In the genomic region with DNA sequence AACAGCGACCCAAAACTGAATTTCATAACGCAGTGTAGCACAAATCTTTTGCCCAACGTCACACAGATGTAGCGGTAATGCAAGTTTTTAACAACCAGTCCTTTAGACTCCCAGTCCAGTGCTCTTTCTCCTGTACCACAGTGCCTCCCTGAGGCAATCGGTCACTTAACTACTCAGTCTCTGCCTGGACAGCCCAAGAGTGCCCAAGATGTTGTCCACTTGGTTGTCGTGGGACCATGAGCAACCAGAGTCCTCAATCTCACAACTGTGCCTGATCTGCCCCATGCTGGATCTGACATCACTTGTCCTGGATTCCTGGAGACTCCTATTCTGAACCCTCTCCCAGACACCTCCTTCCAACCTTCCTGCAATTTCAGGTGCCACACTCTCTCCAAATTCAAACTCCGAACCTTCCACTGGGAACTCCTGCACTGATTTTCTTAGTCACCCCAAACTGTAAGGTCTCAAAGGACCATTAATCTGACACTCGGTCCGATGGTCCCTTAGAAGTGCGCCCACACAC, we compare ENCODE assay signal across 8 cellular contexts. TPM values are rescaled to one million over a fixed set of nuclear protein-coding genes. Genes with fewer than 3 reads are reported as not detected.
A peak's percentile ranks its signal among the peaks of the same experiment; 100 is the strongest.
DNase-seq lines count a peak whose midpoint lies in the region; ATAC-seq lines count a peak whose summit lies in the region.

No MANE protein-coding gene starts in this region.

- peak overlapping the region; percentile 93 for H3K27ac Mint-ChIP-seq in activated CD4-positive, alpha-beta memory T cell treated with anti-CD3 and anti-CD28 coated beads for 36 hours

- H3K9me3 Mint-ChIP-seq in activated CD4-positive, alpha-beta memory T cell treated with anti-CD3 and anti-CD28 coated beads for 36 hours = no peaks in the 10 kb centered on the region

- H3K27me3 Mint-ChIP-seq in activated CD4-positive, alpha-beta memory T cell treated with anti-CD3 and anti-CD28 coated beads for 36 hours = no peaks in the 10 kb centered on the region

- peaks cover 36% of the 10 kb centered on the region for H3K4me1 Mint-ChIP-seq in activated CD4-positive, alpha-beta memory T cell treated with anti-CD3 and anti-CD28 coated beads for 36 hours (ENCODE audit: low read depth)

- DNase-seq in A172 (ENCODE audit: low spot score) (peak; percentile 3), glomerular visceral epithelial cell (ENCODE audit: extremely low spot score) (peak; percentile 5), pons (ENCODE audit: low spot score) (peak; percentile 60), NOMO-1 treated with DMSO at 0.1 percent for 48 hours (lab: John Stamatoyannopoulos, UW; ENCODE audit: unreplicated experiment) (no peak), activated gamma-delta T cell (lab: John Stamatoyannopoulos, UW) (no peak)
- DNase-seq in activated CD4-positive, alpha-beta memory T cell treated with anti-CD3 and anti-CD28 coated beads for 36 hours = no peak

- POLR2A ChIA-PET in activated CD4-positive, alpha-beta memory T cell treated with anti-CD3 and anti-CD28 coated beads for 36 hours (lab: Charles Lee) = interaction anchor here (2.8 kb wide), 1 partner anchor 11 kb away, joined by 13 read pairs; a partner anchor contains a TSS

- peak overlapping the region; percentile 93 for H3K4me3 Mint-ChIP-seq in activated CD4-positive, alpha-beta memory T cell treated with anti-CD3 and anti-CD28 coated beads for 36 hours

- ATAC-seq in GM18498 (IDR thresholded peaks at IDR 0.05; ENCODE audit: unreplicated experiment) (peak; percentile 26), HG03354 (IDR thresholded peaks at IDR 0.05; ENCODE audit: poor library complexity, severe bottlenecking, unreplicated experiment) (peak; percentile 53)

- no peaks in the 10 kb centered on the region for H3K36me3 Mint-ChIP-seq in activated CD4-positive, alpha-beta memory T cell treated with anti-CD3 and anti-CD28 coated beads for 36 hours

- intact Hi-C loops in activated CD4-positive, alpha-beta memory T cell treated with anti-CD3 and anti-CD28 coated beads for 36 hours (cut with micrococcal nuclease) = loop anchor here (1.0 to 5.0 kb wide), 4 partner anchors 174 to 1166 kb away; a partner anchor contains a TSS

- CTCF ChIA-PET in activated CD4-positive, alpha-beta memory T cell treated with anti-CD3 and anti-CD28 coated beads for 36 hours (lab: Charles Lee) = no interaction called here

RNA-seq across cellular contexts. Expression of a gene that starts 0.7 kb away (rescaled TPM):
- total RNA-seq in A172 (2014; rRNA removed; shearing (Covaris generic)) = 9.5 and 11.3 TPM in 2 replicates
- 10 to 100 TPM; 20.6 to 21.4 TPM for total RNA-seq in activated CD4-positive, alpha-beta memory T cell treated with anti-CD3 and anti-CD28 coated beads for 36 hours

RNA-seq across cellular contexts. Expression of a gene that starts 12.1 kb away (rescaled TPM):
- total RNA-seq in A172 (2014; rRNA removed; shearing (Covaris generic)) = 6.8 and 12.2 TPM in 2 replicates
- total RNA-seq in activated CD4-positive, alpha-beta memory T cell treated with anti-CD3 and anti-CD28 coated beads for 36 hours = 10 to 100 TPM; 14.3 to 14.5 TPM

Comparison
In these comparisons a context has a peak if more than half of its experiments do, and no peak if none do; other contexts are left out.
1. DNase-seq: peak in A172 (single experiment), glomerular visceral epithelial cell (single experiment) and pons (single experiment); none in activated CD4-positive, alpha-beta memory T cell treated with anti-CD3 and anti-CD28 coated beads for 36 hours (single experiment), NOMO-1 treated with DMSO at 0.1 percent for 48 hours (single experiment) and activated gamma-delta T cell (single experiment).